In the genomic region with DNA sequence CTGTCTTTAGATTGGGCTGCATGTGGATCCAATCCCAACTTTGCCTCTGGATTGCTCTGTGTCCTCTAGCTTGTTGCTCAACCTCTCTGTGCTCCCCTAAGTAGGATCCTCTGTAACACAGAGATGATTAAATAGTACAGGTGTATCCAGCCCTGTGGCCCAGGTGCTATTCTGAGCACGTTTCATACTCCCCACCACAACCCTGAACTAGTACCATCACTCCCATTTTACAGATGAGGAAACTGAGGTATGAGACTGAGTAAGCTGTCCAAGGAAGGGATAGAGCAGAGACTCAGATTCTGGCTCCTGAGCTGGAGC, we compare ENCODE assay signal across 1 cellular context.
TF ChIP-seq lines count a peak whose summit lies in the region.

No MANE protein-coding gene starts in this region.

TF ChIP-seq in IMR-90, 13 proteins besides CTCF, POLR2A, EP300 and RAD21:
- no peak for TF ChIP-seq ELK1 (IDR thresholded peaks at IDR 0.05; ENCODE audit: borderline replicate concordance, low read depth, low read length)
- no peak for TF ChIP-seq NFE2L2 (IDR thresholded peaks at IDR 0.05; ENCODE audit: low read depth, low read length)
- TF ChIP-seq BHLHE40 (IDR thresholded peaks at IDR 0.05; ENCODE audit: low read depth, low read length): no peak
- TF ChIP-seq SMC3 (IDR thresholded peaks at IDR 0.05; ENCODE audit: low read depth, low read length): no peak
- TF ChIP-seq USF2 (IDR thresholded peaks at IDR 0.05; ENCODE audit: low read depth, low read length): no peak
- no peak for TF ChIP-seq CHD1 (IDR thresholded peaks at IDR 0.05; ENCODE audit: low read depth, low read length)
